ENCODE assay signal across 31 cellular contexts in genomic region chr3:149810846-149811245, GRCh38. TPM values are rescaled to one million over a fixed set of nuclear protein-coding genes. Genes with fewer than 3 reads are reported as not detected.
"Had no signal": no experiment of that assay in that cellular context is flagged by ENCODE, and none has a peak within 500 bp of the region (broad histone marks: within the 10 kb centered on the region; RNA-seq: fewer than 3 reads in every experiment).

No MANE protein-coding gene starts in this region.

- H3K27me3 ChIP-seq: gastroesophageal sphincter, heart left ventricle, hepatocyte, left lung, right atrium auricular region, stomach, thyroid gland had no signal

- H3K36me3 ChIP-seq: gastroesophageal sphincter, heart left ventricle, left lung, prostate gland, right atrium auricular region, stomach, thyroid gland had no signal

- DNase-seq: dermis blood vessel endothelial cell; effector memory CD4-positive, alpha-beta T cell; foreskin fibroblast; heart left ventricle; left cardiac atrium; left lung; mesendoderm; midbrain; naive thymus-derived CD4-positive, alpha-beta T cell; nucleus accumbens; stimulated activated CD4-positive, alpha-beta T cell treated with anti-CD3 and anti-CD28 coated beads, Interleukin-12 subunit alpha, Interleukin-12 subunit beta, amount 100 ng/mL, for 4 hours; stimulated activated CD4-positive, alpha-beta T cell treated with anti-CD3 and anti-CD28 coated beads, Interleukin-2, amount 100 ng/mL, for 24 hours; stimulated activated CD4-positive, alpha-beta T cell treated with anti-CD3 and anti-CD28 coated beads, Interleukin-4, amount 100 ng/mL, for 24 hours; stimulated activated naive CD4-positive, alpha-beta T cell treated with Interleukin-2 at 50 U/mL for 16 hours; stomach; thyroid gland had no signal

- FAIRE-seq: endothelial cell of umbilical vein had no signal

- H3K4me3 ChIP-seq: coronary artery, gastroesophageal sphincter, heart left ventricle, hepatocyte, left lung, prostate gland, right atrium auricular region, smooth muscle cell, stomach, thyroid gland had no signal

- H3K9me3 ChIP-seq: gastroesophageal sphincter, heart left ventricle, left lung, prostate gland, right atrium auricular region, stomach, thyroid gland had no signal

- H3K27ac ChIP-seq: coronary artery, hepatocyte, prostate gland, stomach, thyroid gland had no signal

- H3K4me1 ChIP-seq: prostate gland had no signal

- H3K4me2 ChIP-seq: hepatocyte, smooth muscle cell had no signal

- H2AFZ ChIP-seq: hepatocyte had no signal

RNA-seq across cellular contexts. Expression of gene ANKUB1, which starts 18.5 kb away (rescaled TPM):
- total RNA-seq: dermis blood vessel endothelial cell; endothelial cell of umbilical vein; gastroesophageal sphincter; heart left ventricle; hepatocyte; kidney epithelial cell; left cardiac atrium; lower leg skin; lung microvascular endothelial cell; mucosa of gallbladder; naive thymus-derived CD4-positive, alpha-beta T cell; osteocyte; prostate gland; right atrium auricular region; smooth muscle cell; stomach; subcutaneous adipose tissue; thyroid gland; urinary bladder had no signal
- polyA plus RNA-seq: endothelial cell of umbilical vein; esophagus; heart left ventricle; hepatocyte; naive thymus-derived CD4-positive, alpha-beta T cell; smooth muscle cell; stomach; urinary bladder had no signal
